Comparison of ENCODE assay signal across 14 cellular contexts in genomic region chr17:81415681-81416080, GRCh38. TPM values are rescaled to one million over a fixed set of nuclear protein-coding genes. Genes with fewer than 3 reads are reported as not detected.
A peak's percentile ranks its signal among the peaks of the same experiment; 100 is the strongest.
DNase-seq lines count a peak whose midpoint lies in the region; ATAC-seq and TF ChIP-seq lines count a peak whose summit lies in the region.
"Had no signal": no experiment of that assay in that cellular context is flagged by ENCODE, and none has a peak within 500 bp of the region (broad histone marks: within the 10 kb centered on the region; RNA-seq: fewer than 3 reads in every experiment).

No MANE protein-coding gene starts in this region.

- H3K9me1 ChIP-seq in IMR-90 (ENCODE audit: insufficient read depth, low read length) = peaks cover 24% of the 10 kb centered on the region

- no peak overlapping the region for H4K5ac ChIP-seq in IMR-90 (ENCODE audit: low read depth, low read length)

- no peak overlapping the region for H3K4ac ChIP-seq in IMR-90 (ENCODE audit: low read depth, low read length)
- no peak overlapping the region for H3K4ac ChIP-seq in neuronal stem cell (ENCODE audit: low read length)

- in situ Hi-C loops in IMR-90 (cut with MboI; ENCODE audit: low sequenced_read_pairs) = no loop called here
- in situ Hi-C loops in KBM-7 (cut with MboI; ENCODE audit: low pct_unique_long_range_greater_than_20kb, low sequenced_read_pairs) = no loop called here

- no peak overlapping the region for H3K4me3 Mint-ChIP-seq in brain
- H3K4me3 Mint-ChIP-seq: CD8-positive, alpha-beta T cell; T-cell had no signal

- DNase-seq in A673 (ENCODE audit: low spot score) = no peak
- DNase-seq in IMR-90 = no peak
- no peak for DNase-seq in neuronal stem cell (ENCODE audit: low spot score)
- DNase-seq in KBM-7 = no peak
- DNase-seq: BE2C; CD8-positive, alpha-beta T cell; NCI-H2029 treated with DMSO at 0.1 percent for 48 hours; NCI-H774; NK-92 treated with Interleukin-12 subunit alpha and Interleukin-12 subunit beta, amount 100 ng/mL, for 24 hours; T-cell had no signal

- no peak overlapping the region for H4K8ac ChIP-seq in IMR-90 (ENCODE audit: low read depth in 2 of 2, low read length in 2 of 2)
- no peak overlapping the region for H4K8ac ChIP-seq in neuronal stem cell (ENCODE audit: low read depth, low read length)

- H2BK5ac ChIP-seq in IMR-90 (ENCODE audit: low read depth, low read length, poor library complexity, severe bottlenecking) = no peak overlapping the region
- H2BK5ac ChIP-seq in neuronal stem cell (ENCODE audit: low read length) = no peak overlapping the region

- peaks cover 7% of the 10 kb centered on the region for H3K27me3 Mint-ChIP-seq in brain

- no peak for TF ChIP-seq CTCF in A673 (conservative IDR thresholded peaks at IDR 0.05; ENCODE audit: low read depth, low read length)
- no peak for TF ChIP-seq CTCF in IMR-90 (conservative IDR thresholded peaks at IDR 0.05; ENCODE audit: low read depth, low read length)
- TF ChIP-seq CTCF in brain (conservative IDR thresholded peaks at IDR 0.05) = no peak

- H3K36me3 ChIP-seq in A673 (ENCODE audit: insufficient read depth, low read length, poor library complexity, severe bottlenecking) (no peaks in the 10 kb centered on the region), IMR-90 (ENCODE audit: control insufficient read depth, insufficient read depth, low read length) (no peaks in the 10 kb centered on the region), neuronal stem cell (replicated peaks in 1 of 2; ENCODE audit: control insufficient read depth in 2 of 2, insufficient read depth in 2 of 2, low read length in 2 of 2) (peaks cover 3 to 5% of the 10 kb centered on the region in 2 donors)
- H3K36me3 ChIP-seq: BE2C had no signal

- no peaks in the 10 kb centered on the region for H3K9me3 ChIP-seq in A673 (ENCODE audit: low read depth, low read length, poor library complexity, severe bottlenecking)
- no peaks in the 10 kb centered on the region for H3K9me3 ChIP-seq in IMR-90 (ENCODE audit: control insufficient read depth, insufficient read depth, low read length)
- H3K9me3 ChIP-seq in neuronal stem cell (replicated peaks in 1 of 2; ENCODE audit: control insufficient read depth in 2 of 2, insufficient read depth in 1 of 2, low read depth in 1 of 2, low read length in 2 of 2) = no peaks in the 10 kb centered on the region
- H3K9me3 ChIP-seq: BE2C had no signal

- intact Hi-C loops in A673 (cut with micrococcal nuclease; ENCODE audit: unreplicated experiment) (no loop called here), IMR-90 (cut with micrococcal nuclease) (no loop called here)

- WGBS in IMR-90 (ENCODE audit: extremely low coverage in 2 of 2, insufficient read length in 1 of 2), 2 experiments = 93% methylated on average over 3 of the region's 15 CpGs; no CpG with 5 or more reads in 1 of the 2 experiments
- WGBS in neuronal stem cell (ENCODE audit: extremely low coverage in 2 of 2, insufficient read length in 2 of 2, insufficient replicate concordance in 1 of 2), 2 donors = no CpG with 5 or more reads among the region's 15 CpGs

- H3K27me3 ChIP-seq in A673 (replicated peaks; ENCODE audit: insufficient read depth, low read depth, low read length, poor library complexity) = no peaks in the 10 kb centered on the region
- H3K27me3 ChIP-seq in IMR-90 (ENCODE audit: control insufficient read depth, insufficient read depth, low read length) = no peaks in the 10 kb centered on the region
- H3K27me3 ChIP-seq in neuronal stem cell (ENCODE audit: control insufficient read depth in 3 of 3, insufficient read depth in 3 of 3, low read depth in 1 of 3, low read length in 3 of 3) = peaks cover 0 to 2% (median 0%) of the 10 kb centered on the region in 3 experiments
- H3K27me3 ChIP-seq: BE2C had no signal

- peak overlapping the region; percentile 30 for H2BK12ac ChIP-seq in neuronal stem cell (ENCODE audit: low read length)

- BruUV-seq in A673 (replicated peaks; lab: Mats Ljungman, UMichigan) (no TSS peak), IMR-90 (replicated peaks; lab: Mats Ljungman, UMichigan) (no TSS peak)

- TF ChIP-seq RAD21 in IMR-90 (IDR thresholded peaks at IDR 0.05; ENCODE audit: low read length) = no peak

- H2AK5ac ChIP-seq in IMR-90 (ENCODE audit: low read depth, low read length) = peak overlapping the region; percentile 97
- H2AK5ac ChIP-seq in neuronal stem cell (ENCODE audit: low read depth, low read length) = peak overlapping the region; percentile 18

- H3K27ac ChIP-seq in A673 (ENCODE audit: low read depth, low read length, poor library complexity, severe bottlenecking) (peak overlapping the region; percentile 67), IMR-90 (ENCODE audit: insufficient read depth, low read length) (no peak overlapping the region), neuronal stem cell (replicated peaks; ENCODE audit: low read length) (no peak overlapping the region)
- H3K27ac ChIP-seq: HL-60 had no signal

- peaks cover 10 to 59% of the 10 kb centered on the region in 2 experiments for H3K79me1 ChIP-seq in IMR-90 (ENCODE audit: low read depth in 1 of 2, low read length in 2 of 2)
- H3K79me1 ChIP-seq in neuronal stem cell (ENCODE audit: low read depth, low read length) = peaks cover 39% of the 10 kb centered on the region

- H2BK120ac ChIP-seq in IMR-90 (ENCODE audit: low read depth, low read length) = no peak overlapping the region
- no peak overlapping the region for H2BK120ac ChIP-seq in neuronal stem cell (ENCODE audit: low read depth, low read length)

- H2BK15ac ChIP-seq in IMR-90 (ENCODE audit: low read depth, low read length) = no peak overlapping the region
- no peak overlapping the region for H2BK15ac ChIP-seq in neuronal stem cell (ENCODE audit: low read length)

- H3K23ac ChIP-seq in IMR-90 (ENCODE audit: low read depth, low read length) (no peak overlapping the region), neuronal stem cell (ENCODE audit: low read depth, low read length, poor library complexity) (peak overlapping the region; percentile 44)

- no peaks in the 10 kb centered on the region for H3K36me3 Mint-ChIP-seq in brain
- H3K36me3 Mint-ChIP-seq: CD8-positive, alpha-beta T cell; T-cell had no signal

- H3K14ac ChIP-seq in IMR-90 (replicated peaks; ENCODE audit: low read depth, low read length) (no peak overlapping the region), neuronal stem cell (ENCODE audit: low read length) (no peak overlapping the region)

- H2BK20ac ChIP-seq in IMR-90 (ENCODE audit: low read depth, low read length) = peak overlapping the region; percentile 22; the same call in 1 of the 2 replicates

- H4K20me1 ChIP-seq in IMR-90 (ENCODE audit: insufficient read depth, low read length) = peaks cover 14% of the 10 kb centered on the region

- H4K91ac ChIP-seq in IMR-90 (ENCODE audit: insufficient read depth, low read depth, low read length) (no peak overlapping the region), neuronal stem cell (ENCODE audit: low read depth, low read length, poor library complexity) (no peak overlapping the region)

- H3K4me1 Mint-ChIP-seq in brain = peaks cover 55% of the 10 kb centered on the region

- CTCF ChIA-PET in A673 (lab: Charles Lee) = no interaction called here
- CTCF ChIA-PET in IMR-90 (lab: Yijun Ruan, JAX) = no interaction called here

- H3K4me1 ChIP-seq in A673 (ENCODE audit: insufficient read depth, low read length, poor library complexity, severe bottlenecking) (peaks cover 66% of the 10 kb centered on the region), IMR-90 (ENCODE audit: control insufficient read depth, insufficient read depth, low read length) (peaks cover 29% of the 10 kb centered on the region), neuronal stem cell (ENCODE audit: control insufficient read depth in 2 of 2, insufficient read depth in 1 of 2, low read depth in 1 of 2, low read length in 2 of 2) (peaks cover 19 to 27% of the 10 kb centered on the region in 2 donors)

- dilution Hi-C loops in IMR-90 (cut with HindIII; ENCODE audit: low sequenced_read_pairs, unreplicated experiment) = no loop called here

- H2AK9ac ChIP-seq in IMR-90 (replicated peaks; ENCODE audit: low read depth, low read length, poor library complexity) = peak overlapping the region; percentile 9

- peak overlapping the region in 3 of 5 experiments; percentile 46 to 85 (median 71) for H3K27ac Mint-ChIP-seq in brain
- H3K27ac Mint-ChIP-seq: CD8-positive, alpha-beta T cell; T-cell had no signal

- H3K4me3 ChIP-seq in A673 (ENCODE audit: low read depth, low read length, poor library complexity, severe bottlenecking) (no peak overlapping the region), IMR-90 (ENCODE audit: insufficient read depth, low read depth, low read length) (no peak overlapping the region), neuronal stem cell (ENCODE audit: low read length in 2 of 2) (peak overlapping the region in 1 of 2 donors; percentile 41)

- no peak overlapping the region for H3K56ac ChIP-seq in IMR-90 (ENCODE audit: extremely low read depth, insufficient read depth, low read length)

- H3K9ac ChIP-seq in IMR-90 (ENCODE audit: low read depth, low read length) (no peak overlapping the region), neuronal stem cell (ENCODE audit: low read depth, low read length, poor library complexity) (no peak overlapping the region)

- ATAC-seq in IMR-90 (ENCODE audit: low read depth) (no peak), HG03521 (IDR thresholded peaks at IDR 0.05; ENCODE audit: unreplicated experiment) (no peak), GM21717 (IDR thresholded peaks at IDR 0.05; ENCODE audit: unreplicated experiment) (no peak)
- ATAC-seq: CD8-positive, alpha-beta T cell; T-cell had no signal

- H2AFZ ChIP-seq in IMR-90 (replicated peaks; ENCODE audit: low read length, poor library complexity) (no peak overlapping the region), neuronal stem cell (ENCODE audit: low read length) (no peak overlapping the region)

- H3K18ac ChIP-seq in IMR-90 (ENCODE audit: low read depth, low read length) (no peak overlapping the region), neuronal stem cell (ENCODE audit: low read length) (no peak overlapping the region)

- TF ChIP-seq POLR2A in IMR-90 (IDR thresholded peaks at IDR 0.05; ENCODE audit: low read depth, low read length) = no peak

- H3K4me2 ChIP-seq in IMR-90 (ENCODE audit: low read depth, low read length) (no peak overlapping the region), neuronal stem cell (ENCODE audit: insufficient read depth, low read length, poor library complexity, severe bottlenecking) (no peak overlapping the region)

- H3K9me3 Mint-ChIP-seq in brain = no peaks in the 10 kb centered on the region
- H3K9me3 Mint-ChIP-seq: CD8-positive, alpha-beta T cell; T-cell had no signal

- POLR2A ChIA-PET in A673 (lab: Charles Lee; ENCODE audit: low non-redundant PET) (no interaction called here), IMR-90 (lab: Charles Lee; ENCODE audit: unreplicated experiment) (no interaction called here)

TF ChIP-seq in IMR-90, 13 proteins besides CTCF, POLR2A, EP300 and RAD21 (continues in another document):
- TF ChIP-seq RFX5 (IDR thresholded peaks at IDR 0.05; ENCODE audit: low read depth, low read length) (no peak), MAFK (IDR thresholded peaks at IDR 0.05; ENCODE audit: low read depth, low read length) (no peak)

RNA-seq across cellular contexts. Expression of gene BAHCC1, which starts 20.4 kb away (rescaled TPM):
- total RNA-seq in A673 (2021) (74.2 and 80.6 TPM in 2 replicates), IMR-90 (2012; rRNA removed) (0.36 and 0.83 TPM in 2 replicates)
- polyA plus RNA-seq in IMR-90 (2012; rRNA removed) (7.8 and 8.1 TPM in 2 replicates), brain (ENCODE audit: insufficient read depth, low read depth, low replicate concordance) (19.5 TPM)
- polyA plus RNA-seq in IMR-90 (2012; cell fraction: cytosol; rRNA removed) = 4.4 and 5.5 TPM in 2 replicates
- 24.1 and 56.3 TPM in 2 replicates for polyA plus RNA-seq in IMR-90 (2012; cell fraction: nucleus; rRNA removed; ENCODE audit: low replicate concordance)
- polyA plus RNA-seq in neuronal stem cell (2013, experiment 1 of 2) = 15.9 TPM
- polyA plus RNA-seq in neuronal stem cell (2013, experiment 2 of 2) = 17.5 TPM

Comparison
In these comparisons a context has a peak if more than half of its experiments do, and no peak if none do; other contexts are left out.
1. RNA of gene BAHCC1, which starts 20.4 kb away (total RNA-seq): 74.2 to 80.6 TPM in A673; 0.36 to 0.83 TPM in IMR-90; every median in the first group is over 10 times any median in the second.